In genomic region chr7:102039706-102040105, GRCh38 we compare ENCODE assay signal across 23 cellular contexts.
DNase-seq lines count a peak whose midpoint lies in the region; ATAC-seq and TF ChIP-seq lines count a peak whose summit lies in the region.
"Had no signal": no experiment of that assay in that cellular context is flagged by ENCODE, and none has a peak within 500 bp of the region (broad histone marks: within the 10 kb centered on the region; RNA-seq: fewer than 3 reads in every experiment).

No MANE protein-coding gene starts in this region.

- H3K27ac ChIP-seq in heart right ventricle: peak overlapping the region in 7 of 10 donors; percentile 38 to 82 (median 76)
- H3K27ac ChIP-seq in DND-41 (ENCODE audit: low read length): peak overlapping the region; percentile 3; the same call in 1 of the 2 replicates
- H3K27ac ChIP-seq: Peyer's patch had no signal

- H3K9me3 ChIP-seq in heart right ventricle (no peaks in the 10 kb centered on the region), DND-41 (ENCODE audit: insufficient read depth, low read length, severe bottlenecking) (no peaks in the 10 kb centered on the region)
- H3K9me3 ChIP-seq: Peyer's patch had no signal

- H3K36me3 Mint-ChIP-seq in endothelial cell (ENCODE audit: low read depth, unreplicated experiment) (peaks cover 5% of the 10 kb centered on the region), progenitor cell of endocrine pancreas (ENCODE audit: insufficient read depth) (peaks cover 6% of the 10 kb centered on the region)

- H3K36me3 ChIP-seq in heart right ventricle (no peaks in the 10 kb centered on the region), DND-41 (ENCODE audit: insufficient read depth, low read length) (peaks cover 5% of the 10 kb centered on the region; the same call in 1 of the 2 replicates)
- H3K36me3 ChIP-seq: Peyer's patch had no signal

- H3K4me1 Mint-ChIP-seq in endothelial cell (ENCODE audit: unreplicated experiment) (peaks cover 2% of the 10 kb centered on the region), progenitor cell of endocrine pancreas (ENCODE audit: low read depth) (no peaks in the 10 kb centered on the region)
- H3K4me1 Mint-ChIP-seq: H9 had no signal

- WGBS in heart right ventricle, 2 donors: 92 to 93% methylated on average over 11 of the region's 11 CpGs

- H3K27me3 Mint-ChIP-seq in endothelial cell (ENCODE audit: unreplicated experiment) (peaks cover 2% of the 10 kb centered on the region), progenitor cell of endocrine pancreas (no peaks in the 10 kb centered on the region)
- H3K27me3 Mint-ChIP-seq: CD4-positive, alpha-beta T cell had no signal

- DNase-seq in heart right ventricle (no peak), left cardiac atrium (no peak), DND-41 (no peak), endothelial cell (ENCODE audit: low spot score) (no peak), progenitor cell of endocrine pancreas (ENCODE audit: low spot score, unreplicated experiment) (no peak), hippocampal formation (lab: John Stamatoyannopoulos, UW) (no peak)
- DNase-seq in stimulated activated CD4-positive, alpha-beta T cell treated with anti-CD3 and anti-CD28 coated beads, Interleukin-1b, Interleukin-23, amount 100 ng/mL, for 48 hours: no peak
- DNase-seq: CD4-positive, alpha-beta T cell; DMS53; H9; Kasumi-1; NCI-H1092 treated with DMSO at 0.1 percent for 48 hours; NCI-H1436; NCI-H187; NCI-H2171 treated with DMSO at 0.1 percent for 48 hours; NCI-H345; NCI-H526; OCI-M1; Peyer's patch had no signal

- H3K9me3 Mint-ChIP-seq in endothelial cell (ENCODE audit: unreplicated experiment) (no peaks in the 10 kb centered on the region), progenitor cell of endocrine pancreas (ENCODE audit: low read depth) (no peaks in the 10 kb centered on the region)
- H3K9me3 Mint-ChIP-seq: CD4-positive, alpha-beta T cell; GM23338; H9 had no signal

- intact Hi-C loops in heart right ventricle (cut with DNase I): no loop called here
- intact Hi-C loops in left cardiac atrium (cut with DNase I): no loop called here

- H3K4me2 ChIP-seq in DND-41 (ENCODE audit: insufficient read depth, low read length): no peak overlapping the region
- H3K4me2 ChIP-seq: GM23338 had no signal

- peaks cover 35% of the 10 kb centered on the region for H3K79me2 ChIP-seq in DND-41 (ENCODE audit: insufficient read depth, low read length)

- H3K9ac ChIP-seq in DND-41 (ENCODE audit: low read depth, low read length): no peak overlapping the region

- H3K4me1 ChIP-seq in heart right ventricle (peaks cover 2 to 59% (median 16%) of the 10 kb centered on the region in 9 donors), DND-41 (ENCODE audit: insufficient read depth, low read length) (peaks cover 5% of the 10 kb centered on the region)
- H3K4me1 ChIP-seq: Peyer's patch had no signal

- H3K27me3 ChIP-seq in heart right ventricle (no peaks in the 10 kb centered on the region), DND-41 (ENCODE audit: insufficient read depth, low read length, poor library complexity) (no peaks in the 10 kb centered on the region)
- H3K27me3 ChIP-seq: Peyer's patch had no signal

- ATAC-seq in heart right ventricle (peak in 1 of 8 donors; percentile 3), left cardiac atrium (no peak), DND-41 (ENCODE audit: insufficient read depth, low read depth) (no peak), GM18907 (IDR thresholded peaks at IDR 0.05; ENCODE audit: unreplicated experiment) (no peak)
- ATAC-seq: GM23338, SK-N-SH treated with all-trans-retinoic acid at 6 μM for 48 hours had no signal

- H3K4me3 ChIP-seq in heart right ventricle (no peak overlapping the region), DND-41 (ENCODE audit: low read depth in 1 of 2, low read length in 2 of 2) (no peak overlapping the region)
- H3K4me3 ChIP-seq: GM23338, K562, Peyer's patch had no signal

- no peak overlapping the region for H3K27ac Mint-ChIP-seq in endothelial cell (ENCODE audit: unreplicated experiment)
- peak overlapping the region; percentile 12 for H3K27ac Mint-ChIP-seq in progenitor cell of endocrine pancreas
- H3K27ac Mint-ChIP-seq: CD4-positive, alpha-beta T cell; GM23338 had no signal

- H3K4me3 Mint-ChIP-seq in endothelial cell (ENCODE audit: unreplicated experiment) (peak overlapping the region; percentile 1), progenitor cell of endocrine pancreas (ENCODE audit: low read depth) (no peak overlapping the region)
- H3K4me3 Mint-ChIP-seq: CD4-positive, alpha-beta T cell; GM23338; H9 had no signal

- no peak for TF ChIP-seq CTCF in heart right ventricle (IDR thresholded peaks at IDR 0.05)
- no peak for TF ChIP-seq CTCF in DND-41 (IDR thresholded peaks at IDR 0.05; ENCODE audit: borderline replicate concordance, extremely low read depth, low read length, poor library complexity, severe bottlenecking)
- no peak for TF ChIP-seq CTCF in endothelial cell (IDR thresholded peaks at IDR 0.05; ENCODE audit: unreplicated experiment)
- no peak for TF ChIP-seq CTCF in progenitor cell of endocrine pancreas (IDR thresholded peaks at IDR 0.05; ENCODE audit: unreplicated experiment)

- no peak overlapping the region for H2AFZ ChIP-seq in DND-41 (ENCODE audit: low read depth, low read length)
- H2AFZ ChIP-seq: GM23338 had no signal

- peaks cover 3% of the 10 kb centered on the region; the same call in 1 of the 2 replicates for H4K20me1 ChIP-seq in DND-41 (ENCODE audit: insufficient read depth, low read length)
